11 cellular contexts compared by ENCODE assay signal in the genomic region with DNA sequence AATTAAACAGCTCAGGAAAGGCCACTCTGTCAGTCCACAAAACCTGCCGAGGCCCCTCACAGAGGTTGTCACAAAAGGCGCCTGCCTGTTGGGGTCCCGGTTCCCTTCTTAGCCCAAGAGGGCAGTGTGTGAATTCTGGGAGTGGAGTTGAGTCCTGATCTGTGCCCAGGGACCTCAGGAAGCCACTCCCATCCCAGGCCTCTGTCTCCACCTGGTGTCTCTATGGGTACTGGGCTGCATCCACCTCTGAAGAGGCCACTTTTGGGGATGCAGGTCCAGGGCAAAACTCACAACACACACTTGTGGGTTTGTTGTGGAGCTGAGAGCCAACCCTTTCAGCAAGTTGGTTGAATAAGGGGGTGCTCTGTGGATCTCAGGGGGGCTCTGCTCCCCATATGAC.
DNase-seq lines count a peak whose midpoint lies in the region; ATAC-seq and TF ChIP-seq lines count a peak whose summit lies in the region.
"Had no signal": no experiment of that assay in that cellular context is flagged by ENCODE, and none has a peak within 500 bp of the region (broad histone marks: within the 10 kb centered on the region; RNA-seq: fewer than 3 reads in every experiment).

No MANE protein-coding gene starts in this region.

- DNase-seq in cardiac muscle cell (ENCODE audit: low read depth in 1 of 2, low spot score in 1 of 2) (no peak), left cardiac atrium (no peak), adipocyte (ENCODE audit: low read depth) (no peak), hepatocyte (ENCODE audit: low spot score) (no peak), upper lobe of right lung (no peak), RPMI8226 (no peak), lower leg skin (ENCODE audit: low spot score in 2 of 2) (no peak)
- no peak for DNase-seq in activated CD4-positive, alpha-beta T cell treated with anti-CD3 and anti-CD28 coated beads, Interleukin-2, amount 50 U/mL, for 4 hours
- DNase-seq: amygdala; CD4-positive, alpha-beta memory T cell; stimulated activated naive CD8-positive, alpha-beta T cell treated with anti-CD3 and anti-CD28 coated beads, Interleukin-15, Interleukin-2, amounts not matched to agents 100 U/mL and 50 U/mL, for 24 hours had no signal

- no peaks in the 10 kb centered on the region for H3K9me2 ChIP-seq in hepatocyte (replicated peaks; ENCODE audit: insufficient read depth)

- H3K9me3 ChIP-seq in cardiac muscle cell (ENCODE audit: low read depth): no peaks in the 10 kb centered on the region
- no peaks in the 10 kb centered on the region for H3K9me3 ChIP-seq in adipocyte (ENCODE audit: control insufficient read depth, low read length)
- H3K9me3 ChIP-seq in hepatocyte (ENCODE audit: low read depth): no peaks in the 10 kb centered on the region
- H3K9me3 ChIP-seq in upper lobe of right lung: no peaks in the 10 kb centered on the region

- no peak overlapping the region for H3K4me2 ChIP-seq in hepatocyte

- H4K20me1 ChIP-seq in hepatocyte (ENCODE audit: insufficient read depth, poor library complexity, severe bottlenecking): peaks cover 72% of the 10 kb centered on the region

- intact Hi-C loops in left cardiac atrium (cut with DNase I) (no loop called here), upper lobe of right lung (cut with DNase I) (no loop called here), lower leg skin (cut with DNase I; ENCODE audit: low total_unique reads) (no loop called here)

- H3K27me3 ChIP-seq in cardiac muscle cell (no peaks in the 10 kb centered on the region), adipocyte (replicated peaks; ENCODE audit: control insufficient read depth, insufficient read depth, low read length) (no peaks in the 10 kb centered on the region), hepatocyte (no peaks in the 10 kb centered on the region), upper lobe of right lung (no peaks in the 10 kb centered on the region)

- H3K4me1 ChIP-seq in cardiac muscle cell (ENCODE audit: low read depth) (peaks cover 3% of the 10 kb centered on the region), adipocyte (ENCODE audit: control insufficient read depth, insufficient read depth, low read length) (peaks cover 66% of the 10 kb centered on the region), hepatocyte (ENCODE audit: insufficient read depth) (peaks cover 26% of the 10 kb centered on the region), upper lobe of right lung (peaks cover 80% of the 10 kb centered on the region)

- H3K4me3 ChIP-seq in cardiac muscle cell (no peak overlapping the region), adipocyte (ENCODE audit: low read length) (no peak overlapping the region), hepatocyte (no peak overlapping the region), upper lobe of right lung (no peak overlapping the region), lower leg skin (ENCODE audit: low read depth, poor library complexity, severe bottlenecking) (no peak overlapping the region)

- ATAC-seq in left cardiac atrium: no peak
- ATAC-seq in upper lobe of right lung: no peak
- ATAC-seq: stimulated activated naive CD8-positive, alpha-beta T cell treated with anti-CD3 and anti-CD28 coated beads, Interleukin-15, Interleukin-2, amounts not matched to agents 100 U/mL and 50 U/mL, for 24 hours had no signal

- H3K36me3 ChIP-seq in cardiac muscle cell (no peaks in the 10 kb centered on the region), adipocyte (ENCODE audit: control insufficient read depth, insufficient read depth, low read length, severe bottlenecking) (no peaks in the 10 kb centered on the region), hepatocyte (replicated peaks; ENCODE audit: insufficient read depth, low read depth) (no peaks in the 10 kb centered on the region), upper lobe of right lung (no peaks in the 10 kb centered on the region)

- TF ChIP-seq CTCF in cardiac muscle cell (IDR thresholded peaks at IDR 0.05; ENCODE audit: low read depth, low read length) (peak; percentile 24), hepatocyte (IDR thresholded peaks at IDR 0.05; ENCODE audit: poor library complexity) (peak; percentile 19), upper lobe of right lung (IDR thresholded peaks at IDR 0.05) (peak; percentile 9), lower leg skin (IDR thresholded peaks at IDR 0.05) (no peak)

- TF ChIP-seq POLR2A in lower leg skin (IDR thresholded peaks at IDR 0.05): no peak

- WGBS in hepatocyte (ENCODE audit: low lambda C conversion rate, missing lambda C conversion rate): 77% methylated on average over 3 of the region's 3 CpGs
- 79 to 82% methylated on average over 3 of the region's 3 CpGs for WGBS in lower leg skin, 2 donors

- peak overlapping the region; percentile 66 for H3K9ac ChIP-seq in adipocyte (ENCODE audit: low read length)

- H2AFZ ChIP-seq in hepatocyte: no peak overlapping the region

- peaks cover 89% of the 10 kb centered on the region for H3K79me2 ChIP-seq in hepatocyte

- H3K27ac ChIP-seq in cardiac muscle cell (no peak overlapping the region), hepatocyte (peak overlapping the region; percentile 48), upper lobe of right lung (peak overlapping the region; percentile 30)

Comparison
In these comparisons a context has a peak if more than half of its experiments do, and no peak if none do; other contexts are left out.
1. CTCF ChIP-seq: peak in cardiac muscle cell (single experiment), hepatocyte (single experiment) and upper lobe of right lung (single experiment); none in lower leg skin (0 of 3).